16 cellular contexts compared by ENCODE assay signal in the genomic region with DNA sequence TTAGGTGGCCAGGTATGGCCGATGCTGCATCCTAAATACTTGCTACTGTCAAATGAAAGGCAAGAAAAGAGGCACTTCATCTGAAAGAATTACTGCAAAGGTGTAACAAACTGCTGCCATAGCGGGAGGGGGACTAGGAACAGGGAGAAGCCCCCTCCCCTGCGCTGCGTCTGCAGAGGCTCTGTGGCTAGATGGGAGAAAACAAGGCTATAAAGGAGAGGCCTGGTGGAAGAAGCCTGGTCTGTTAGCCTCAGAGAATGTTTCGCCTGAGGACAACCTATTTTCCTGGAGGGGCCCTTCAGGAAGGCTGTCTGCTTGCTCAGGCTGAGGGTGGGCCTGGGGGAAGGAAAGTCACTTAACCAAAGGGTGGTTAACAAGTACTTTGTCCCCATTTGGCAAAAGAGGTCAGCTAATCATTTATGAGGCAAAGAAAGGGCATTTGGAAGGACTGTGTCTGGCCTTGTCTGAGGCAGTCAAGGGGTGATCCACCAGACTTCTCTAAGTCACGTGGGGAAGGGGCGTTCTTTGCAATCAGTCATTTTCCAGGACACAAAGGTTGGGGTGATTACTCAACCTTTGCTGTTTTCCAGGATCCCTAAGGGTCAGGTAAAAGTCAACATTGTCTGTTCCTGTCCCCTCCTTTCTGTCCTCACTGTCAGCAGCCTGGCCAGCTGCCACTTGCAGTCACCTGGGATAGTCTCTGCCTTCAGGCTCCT.
DNase-seq lines count a peak whose midpoint lies in the region; ATAC-seq and TF ChIP-seq lines count a peak whose summit lies in the region.
"Had no signal": no experiment of that assay in that cellular context is flagged by ENCODE, and none has a peak within 500 bp of the region (broad histone marks: within the 10 kb centered on the region; RNA-seq: fewer than 3 reads in every experiment).

No MANE protein-coding gene starts in this region.

- H3K4me1 ChIP-seq in neural progenitor cell = peaks cover 18% of the 10 kb centered on the region
- H3K4me1 ChIP-seq: heart right ventricle had no signal

- H3F3A ChIP-seq in neural progenitor cell (ENCODE audit: low read depth) = no peaks in the 10 kb centered on the region

- H3K36me3 Mint-ChIP-seq in neural progenitor cell = no peaks in the 10 kb centered on the region
- H3K36me3 Mint-ChIP-seq in activated naive CD8-positive, alpha-beta T cell treated with anti-CD3 and anti-CD28 coated beads for 36 hours = no peaks in the 10 kb centered on the region
- H3K36me3 Mint-ChIP-seq: CD14-positive monocyte had no signal

- no peaks in the 10 kb centered on the region for H3K9me3 ChIP-seq in neural progenitor cell (ENCODE audit: low read depth)

- H4K20me1 ChIP-seq in neural progenitor cell (ENCODE audit: low read depth) = no peaks in the 10 kb centered on the region

- no peak for TF ChIP-seq CTCF in neural progenitor cell (IDR thresholded peaks at IDR 0.05)

- H3K4me2 ChIP-seq in neural progenitor cell = no peak overlapping the region

- peaks cover 2% of the 10 kb centered on the region for H3K27me3 Mint-ChIP-seq in neural progenitor cell (ENCODE audit: insufficient read depth, low read depth)
- H3K27me3 Mint-ChIP-seq in activated naive CD8-positive, alpha-beta T cell treated with anti-CD3 and anti-CD28 coated beads for 36 hours = peaks cover 2% of the 10 kb centered on the region
- H3K27me3 Mint-ChIP-seq: activated B cell treated with CpG ODN at 0.5 μM for 24 hours had no signal

- H3K27me3 ChIP-seq in neural progenitor cell = no peaks in the 10 kb centered on the region
- H3K27me3 ChIP-seq: brain microvascular endothelial cell, heart right ventricle had no signal

- DNase-seq in neural progenitor cell (ENCODE audit: low spot score) (no peak), OCI-M2 (lab: John Stamatoyannopoulos, UW; ENCODE audit: unreplicated experiment) (no peak), Ammon's horn (ENCODE audit: low spot score) (no peak), NCI-H1436 treated with DMSO at 0.1 percent for 48 hours (lab: John Stamatoyannopoulos, UW) (no peak)
- no peak for DNase-seq in activated naive CD8-positive, alpha-beta T cell treated with anti-CD3 and anti-CD28 coated beads for 36 hours
- DNase-seq: activated B cell treated with CpG ODN at 0.5 μM for 24 hours, brain microvascular endothelial cell, heart right ventricle, NCI-H1105, NCI-H774, occipital lobe had no signal

- H2AFZ ChIP-seq in neural progenitor cell (replicated peaks) = peak overlapping the region; percentile 55

- H3K9ac ChIP-seq in neural progenitor cell = no peak overlapping the region

- ATAC-seq in GM19351 (IDR thresholded peaks at IDR 0.05; ENCODE audit: unreplicated experiment) = peak; percentile 33
- peak; percentile 39 for ATAC-seq in HG02623 (IDR thresholded peaks at IDR 0.05; ENCODE audit: unreplicated experiment)
- peak; percentile 37 for ATAC-seq in HG03378 (IDR thresholded peaks at IDR 0.05; ENCODE audit: unreplicated experiment)
- ATAC-seq: heart right ventricle had no signal

- H3K4me3 Mint-ChIP-seq in neural progenitor cell = no peak overlapping the region
- H3K4me3 Mint-ChIP-seq in activated naive CD8-positive, alpha-beta T cell treated with anti-CD3 and anti-CD28 coated beads for 36 hours = no peak overlapping the region
- H3K4me3 Mint-ChIP-seq: activated B cell treated with CpG ODN at 0.5 μM for 24 hours, CD14-positive monocyte had no signal

- peaks cover 23% of the 10 kb centered on the region for H3K4me1 Mint-ChIP-seq in neural progenitor cell
- H3K4me1 Mint-ChIP-seq in activated naive CD8-positive, alpha-beta T cell treated with anti-CD3 and anti-CD28 coated beads for 36 hours = no peaks in the 10 kb centered on the region
- H3K4me1 Mint-ChIP-seq: activated B cell treated with CpG ODN at 0.5 μM for 24 hours, CD14-positive monocyte had no signal

- no peaks in the 10 kb centered on the region for H3K79me2 ChIP-seq in neural progenitor cell (ENCODE audit: low read depth)

- no peaks in the 10 kb centered on the region for H3K36me3 ChIP-seq in neural progenitor cell
- H3K36me3 ChIP-seq: brain microvascular endothelial cell, heart right ventricle had no signal

- H3K27ac ChIP-seq in neural progenitor cell = no peak overlapping the region
- H3K27ac ChIP-seq: brain microvascular endothelial cell, heart right ventricle, SK-N-MC had no signal

- no peak overlapping the region for H3K27ac Mint-ChIP-seq in neural progenitor cell
- no peak overlapping the region for H3K27ac Mint-ChIP-seq in activated naive CD8-positive, alpha-beta T cell treated with anti-CD3 and anti-CD28 coated beads for 36 hours
- H3K27ac Mint-ChIP-seq: activated B cell treated with CpG ODN at 0.5 μM for 24 hours had no signal

- peaks cover 6% of the 10 kb centered on the region for H3K9me3 Mint-ChIP-seq in neural progenitor cell
- peaks cover 8% of the 10 kb centered on the region for H3K9me3 Mint-ChIP-seq in activated naive CD8-positive, alpha-beta T cell treated with anti-CD3 and anti-CD28 coated beads for 36 hours

- H3K4me3 ChIP-seq in neural progenitor cell = no peak overlapping the region
- H3K4me3 ChIP-seq: heart right ventricle, SK-N-MC had no signal
